8 cellular contexts compared by ENCODE assay signal in the genomic region with DNA sequence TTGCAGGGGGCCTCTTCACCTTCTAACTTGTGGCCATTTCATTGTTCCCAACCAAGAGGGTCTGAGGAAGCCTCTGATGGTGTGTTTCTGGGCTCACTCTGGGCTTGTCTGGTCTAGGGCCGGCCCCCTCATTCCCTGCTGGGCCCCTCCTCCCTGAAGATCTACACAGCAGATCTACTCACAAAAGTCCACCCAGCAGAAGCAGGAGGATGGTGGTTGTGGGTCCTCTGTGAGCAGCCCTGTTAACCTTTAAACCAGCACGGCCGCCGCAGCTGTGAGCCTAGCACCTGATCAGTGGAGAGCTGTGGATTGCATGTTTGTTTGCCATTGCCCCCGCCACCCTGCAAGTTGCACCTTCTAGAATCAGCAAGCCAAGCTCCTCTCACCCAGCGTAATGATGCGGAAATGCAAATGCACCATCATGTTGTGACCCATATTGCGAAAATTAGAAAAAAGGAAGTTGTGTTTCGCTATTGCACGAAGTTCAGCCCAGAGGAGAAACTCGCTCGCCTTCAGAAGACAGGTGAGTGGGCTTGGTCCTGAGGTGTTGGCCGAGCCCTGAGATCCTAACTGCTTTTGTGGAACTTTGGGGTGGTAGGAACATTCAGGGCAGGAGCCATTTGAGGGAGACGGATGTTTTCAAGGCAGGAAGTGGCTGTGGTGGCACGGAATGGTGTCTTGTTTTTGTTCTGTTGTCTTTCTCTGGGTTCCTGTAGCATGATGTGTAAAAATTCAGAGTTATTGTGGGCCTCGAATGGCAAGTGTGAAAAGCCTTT. TPM values are rescaled to one million over a fixed set of nuclear protein-coding genes. Genes with fewer than 3 reads are reported as not detected.
DNase-seq lines count a peak whose midpoint lies in the region; ATAC-seq and TF ChIP-seq lines count a peak whose summit lies in the region.

No MANE protein-coding gene starts in this region.

- H3K4me1 ChIP-seq in Caco-2, result peaks cover 10% of the 10 kb centered on the region; the same call in 1 of the 2 replicates
- H3K4me1 ChIP-seq in heart right ventricle, result peaks cover 0 to 56% (median 0%) of the 10 kb centered on the region in 9 donors

- H3K27me3 Mint-ChIP-seq in Caco-2 (ENCODE audit: insufficient read depth, unreplicated experiment), result no peaks in the 10 kb centered on the region

- peak; percentile 77 for ATAC-seq in GM21526 (IDR thresholded peaks at IDR 0.05; ENCODE audit: low FRiP score, unreplicated experiment)
- ATAC-seq in heart right ventricle, result peak in 6 of 8 donors; percentile 32 to 53 (median 44)

- H3K27ac Mint-ChIP-seq in Caco-2 (ENCODE audit: unreplicated experiment), result peak overlapping the region; percentile 88

- H3K36me3 Mint-ChIP-seq in Caco-2 (ENCODE audit: insufficient read depth, unreplicated experiment), result peaks cover 4% of the 10 kb centered on the region

- no peaks in the 10 kb centered on the region for H3K27me3 ChIP-seq in Caco-2 (replicated peaks; ENCODE audit: control insufficient read depth, insufficient read depth, low read length)
- H3K27me3 ChIP-seq in heart right ventricle, result peaks cover 0 to 7% (median 0%) of the 10 kb centered on the region in 7 donors

- BruUV-seq in Caco-2 (replicated peaks; lab: Mats Ljungman, UMichigan), result TSS peak; percentile 75

- POLR2A ChIA-PET in Caco-2 (lab: Charles Lee), result interaction anchor here (1.0 kb wide), 1 partner anchor 10 kb away, joined by 3 read pairs; no protein-coding TSS in a partner anchor

- no peaks in the 10 kb centered on the region for H3K9me3 Mint-ChIP-seq in Caco-2 (ENCODE audit: unreplicated experiment)

- peaks cover 5% of the 10 kb centered on the region for H3K4me1 Mint-ChIP-seq in Caco-2 (ENCODE audit: low read depth, unreplicated experiment)

- TF ChIP-seq CTCF in Caco-2 (IDR thresholded peaks at IDR 0.05; ENCODE audit: insufficient read depth in 1 of 2, low read depth in 1 of 2, low read length in 1 of 2, severe bottlenecking in 1 of 2, unreplicated experiment in 1 of 2), result no peak
- TF ChIP-seq CTCF in heart right ventricle (IDR thresholded peaks at IDR 0.05), result no peak

- DNase-seq in Caco-2 (peak; percentile 47 to 77), heart right ventricle (no peak), glomerular visceral epithelial cell (ENCODE audit: extremely low spot score) (no peak), retina (no peak)
- DNase-seq in activated CD8-positive, alpha-beta memory T cell treated with anti-CD3 and anti-CD28 coated beads for 24 hours, result peak; percentile 89
- peak; percentile 38 to 55 (median 51) for DNase-seq in stimulated activated CD4-positive, alpha-beta T cell treated with anti-CD3 and anti-CD28 coated beads, TNF-alpha, amount 100 ng/mL, for 24 hours (ENCODE audit: low read depth in 3 of 3)

- WGBS in heart right ventricle, 2 donors, result 80 to 82% methylated on average over 16 of the region's 16 CpGs

- CTCF ChIA-PET in Caco-2 (lab: Charles Lee), result no interaction called here

- H3K9me3 ChIP-seq in Caco-2 (no peaks in the 10 kb centered on the region), KOPT-K1 (ENCODE audit: insufficient read depth, low read length, poor library complexity, severe bottlenecking) (no peaks in the 10 kb centered on the region), heart right ventricle (peaks cover 0 to 11% (median 0%) of the 10 kb centered on the region in 11 donors)

- H3K27ac ChIP-seq in KOPT-K1 (ENCODE audit: low read depth, low read length, poor library complexity, severe bottlenecking) (peak overlapping the region; percentile 95), heart right ventricle (peak overlapping the region in 4 of 10 donors; percentile 28 to 96 (median 46))

- intact Hi-C loops in Caco-2 (cut with micrococcal nuclease; ENCODE audit: unreplicated experiment) (loop anchor here (1.0 kb wide), 1 partner anchor 10 kb away; no protein-coding TSS in a partner anchor), heart right ventricle (cut with DNase I) (no loop called here)

- peak overlapping the region; percentile 91 for H3K4me3 Mint-ChIP-seq in Caco-2 (ENCODE audit: unreplicated experiment)

- H3K4me3 ChIP-seq in Caco-2 (ENCODE audit: low read depth, low read length) (peak overlapping the region; percentile 49), heart right ventricle (peak overlapping the region in 7 of 10 donors; percentile 27 to 61 (median 37))

- H3K36me3 ChIP-seq in Caco-2 (ENCODE audit: control insufficient read depth, insufficient read depth, low read length) (no peaks in the 10 kb centered on the region), KOPT-K1 (ENCODE audit: insufficient read depth, low read length) (no peaks in the 10 kb centered on the region), heart right ventricle (no peaks in the 10 kb centered on the region)

RNA-seq across cellular contexts. Expression of gene FGD3, which starts 16.7 kb away (rescaled TPM):
- total RNA-seq in Caco-2 (2022), result 25.7 and 26.6 TPM in 2 replicates
- total RNA-seq in heart right ventricle, result 1 to 10 TPM in 9 of 10 donors, under 1 TPM in 1; 0.40 to 8.5 (median 2.2) TPM
- polyA plus RNA-seq in heart right ventricle, result 1 to 10 TPM; 1.6 to 2.3 TPM

Comparison
In these comparisons a context has a peak if more than half of its experiments do, and no peak if none do; other contexts are left out.
1. DNase-seq: peak in Caco-2 (2 of 2), activated CD8-positive, alpha-beta memory T cell treated with anti-CD3 and anti-CD28 coated beads for 24 hours (single experiment) and stimulated activated CD4-positive, alpha-beta T cell treated with anti-CD3 and anti-CD28 coated beads, TNF-alpha, amount 100 ng/mL, for 24 hours (3 of 3); none in heart right ventricle (0 of 2), glomerular visceral epithelial cell (single experiment) and retina (single experiment).